Comparison of ENCODE assay signal across 8 cellular contexts in genomic region chr5:10353241-10354047, GRCh38. TPM values are rescaled to one million over a fixed set of nuclear protein-coding genes. Genes with fewer than 3 reads are reported as not detected.
DNase-seq lines count a peak whose midpoint lies in the region; ATAC-seq and TF ChIP-seq lines count a peak whose summit lies in the region.

Gene MARCHF6, plus strand, starts transcription at chr5:10353695. Its CDS starts 204 bp downstream, at chr5:10353899.

- peak within 1 kb of the TSS; percentile 87 for H3K9ac ChIP-seq in parathyroid adenoma

- no peaks in the 10 kb centered on the region for H3K36me3 ChIP-seq in cardiac muscle cell
- H3K36me3 ChIP-seq in parathyroid adenoma (ENCODE audit: control insufficient read depth, insufficient read depth, low read length): no peaks in the 10 kb centered on the region
- H3K36me3 ChIP-seq in tibial artery: no peaks in the 10 kb centered on the region

- peak within 1 kb of the TSS; percentile 98 for H3K4me3 Mint-ChIP-seq in activated naive CD8-positive, alpha-beta T cell treated with anti-CD3 and anti-CD28 coated beads, Interleukin-2, amount 50 U/mL, for 24 hours

- H3K4me1 Mint-ChIP-seq in activated naive CD8-positive, alpha-beta T cell treated with anti-CD3 and anti-CD28 coated beads, Interleukin-2, amount 50 U/mL, for 24 hours: peaks cover 48% of the 10 kb centered on the region

- peaks cover 32% of the 10 kb centered on the region for H3K79me2 ChIP-seq in parathyroid adenoma

- TF ChIP-seq CTCF in GM12865 (IDR thresholded peaks at IDR 0.05; ENCODE audit: insufficient read depth, low read depth, low read length, missing control alignments) (no peak), cardiac muscle cell (IDR thresholded peaks at IDR 0.05; ENCODE audit: low read depth, low read length) (no peak), parathyroid adenoma (IDR thresholded peaks at IDR 0.05) (no peak), tibial artery (IDR thresholded peaks at IDR 0.05) (no peak)

- DNase-seq in GM12865 (ENCODE audit: low read depth) (peak; percentile 98), NCI-H1417 treated with DMSO at 0.1 percent for 48 hours (lab: John Stamatoyannopoulos, UW) (peak; percentile 95), SW480 (ENCODE audit: low spot score) (peak; percentile 99), cardiac muscle cell (ENCODE audit: low read depth in 1 of 2, low spot score in 1 of 2) (peak; percentile 94 to 98), tibial artery (peak; percentile 94 to 96)
- DNase-seq in activated naive CD8-positive, alpha-beta T cell treated with anti-CD3 and anti-CD28 coated beads, Interleukin-2, amount 50 U/mL, for 24 hours: peak; percentile 97

- H3K27ac ChIP-seq in cardiac muscle cell (peak within 1 kb of the TSS; percentile 99), parathyroid adenoma (peak within 1 kb of the TSS; percentile 96), tibial artery (peak within 1 kb of the TSS; percentile 88 to 91)

- intact Hi-C loops in tibial artery (cut with DNase I; ENCODE audit: low total_unique reads): loop anchor here (10.0 kb wide), 1 partner anchor 251 kb away; no protein-coding TSS in a partner anchor

- H3K9me3 ChIP-seq in cardiac muscle cell (ENCODE audit: low read depth) (no peaks in the 10 kb centered on the region), parathyroid adenoma (ENCODE audit: control insufficient read depth, low read length) (no peaks in the 10 kb centered on the region), tibial artery (no peaks in the 10 kb centered on the region)

- ATAC-seq in HG02763 (IDR thresholded peaks at IDR 0.05; ENCODE audit: unreplicated experiment): peak; percentile 84
- ATAC-seq in activated naive CD8-positive, alpha-beta T cell treated with anti-CD3 and anti-CD28 coated beads, Interleukin-2, amount 50 U/mL, for 24 hours: peak; percentile 83

- H3K4me3 ChIP-seq in GM12865 (ENCODE audit: low read depth, low read length) (peak within 1 kb of the TSS; percentile 67), cardiac muscle cell (peak within 1 kb of the TSS; percentile 90), parathyroid adenoma (ENCODE audit: low read depth, low read length) (peak within 1 kb of the TSS; percentile 85), tibial artery (peak within 1 kb of the TSS; percentile 79 to 82)

- H3K36me3 Mint-ChIP-seq in activated naive CD8-positive, alpha-beta T cell treated with anti-CD3 and anti-CD28 coated beads, Interleukin-2, amount 50 U/mL, for 24 hours (ENCODE audit: low read depth): peaks cover 10% of the 10 kb centered on the region

- H2AFZ ChIP-seq in parathyroid adenoma: peak within 1 kb of the TSS; percentile 88

- H3K4me2 ChIP-seq in parathyroid adenoma (ENCODE audit: low read length): peak within 1 kb of the TSS; percentile 82

- peak within 1 kb of the TSS; percentile 97 for H3K27ac Mint-ChIP-seq in activated naive CD8-positive, alpha-beta T cell treated with anti-CD3 and anti-CD28 coated beads, Interleukin-2, amount 50 U/mL, for 24 hours

- peaks cover 45% of the 10 kb centered on the region for H3K4me1 ChIP-seq in cardiac muscle cell (ENCODE audit: low read depth)
- H3K4me1 ChIP-seq in parathyroid adenoma: peaks cover 16% of the 10 kb centered on the region
- peaks cover 0 to 43% (median 11%) of the 10 kb centered on the region in 4 donors for H3K4me1 ChIP-seq in tibial artery

- no peaks in the 10 kb centered on the region for H3K27me3 ChIP-seq in cardiac muscle cell
- H3K27me3 ChIP-seq in parathyroid adenoma (ENCODE audit: control insufficient read depth, insufficient read depth, low read length): no peaks in the 10 kb centered on the region
- no peaks in the 10 kb centered on the region for H3K27me3 ChIP-seq in tibial artery

- H3K27me3 Mint-ChIP-seq in activated naive CD8-positive, alpha-beta T cell treated with anti-CD3 and anti-CD28 coated beads, Interleukin-2, amount 50 U/mL, for 24 hours: no peaks in the 10 kb centered on the region

- no peaks in the 10 kb centered on the region for H3K9me3 Mint-ChIP-seq in activated naive CD8-positive, alpha-beta T cell treated with anti-CD3 and anti-CD28 coated beads, Interleukin-2, amount 50 U/mL, for 24 hours

RNA-seq across cellular contexts. Expression of gene MARCHF6, which starts in this region (rescaled TPM):
- total RNA-seq in cardiac muscle cell: 54.8 and 75.1 TPM in 2 replicates
- 56.8 and 120 TPM in 2 replicates for polyA plus RNA-seq in cardiac muscle cell

Comparison
In these comparisons a context has a peak if more than half of its experiments do, and no peak if none do; other contexts are left out.
1. Peak in every context shown above with its lines: DNase-seq, ATAC-seq, H3K4me3 ChIP-seq and H3K27ac ChIP-seq.